Comparison of ENCODE assay signal across 29 cellular contexts in genomic region chr6:65546894-65547293, GRCh38.
"Had no signal": no experiment of that assay in that cellular context is flagged by ENCODE, and none has a peak within 500 bp of the region (broad histone marks: within the 10 kb centered on the region; RNA-seq: fewer than 3 reads in every experiment).

No MANE protein-coding gene starts in this region.

- ATAC-seq: activated CD4-positive, alpha-beta T cell treated with anti-CD3 and anti-CD28 coated beads for 36 hours; activated T-helper 17 cell treated with anti-CD3 and anti-CD28 coated beads, Interleukin-2, amount 50 U/mL, for 72 hours; SK-N-SH treated with all-trans-retinoic acid at 6 μM for 48 hours had no signal

- H3K27me3 ChIP-seq: Peyer's patch, SJCRH30 had no signal

- H3K4me3 ChIP-seq: Peyer's patch, SJCRH30 had no signal

- H3K36me3 ChIP-seq: Peyer's patch, SJCRH30, WERI-Rb-1 had no signal

- H3K36me3 Mint-ChIP-seq: activated naive CD8-positive, alpha-beta T cell; brain had no signal

- H3K27me3 Mint-ChIP-seq: activated CD4-positive, alpha-beta memory T cell treated with anti-CD3 and anti-CD28 coated beads, Interleukin-2, amount 10 ng/mL, durations not matched to agents 7 days and 5 days; activated CD4-positive, alpha-beta T cell treated with anti-CD3 and anti-CD28 coated beads for 36 hours; activated naive CD8-positive, alpha-beta T cell; activated T-helper 17 cell treated with anti-CD3 and anti-CD28 coated beads, Interleukin-2, amount 50 U/mL, for 72 hours; brain; central memory CD8-positive, alpha-beta T cell had no signal

- H3K4me3 Mint-ChIP-seq: activated CD4-positive, alpha-beta memory T cell treated with anti-CD3 and anti-CD28 coated beads, Interleukin-2, amount 10 ng/mL, durations not matched to agents 7 days and 5 days; activated CD4-positive, alpha-beta T cell treated with anti-CD3 and anti-CD28 coated beads for 36 hours; activated naive CD4-positive, alpha-beta T cell treated with anti-CD3 and anti-CD28 coated beads for 36 hours; activated naive CD8-positive, alpha-beta T cell; activated T-helper 17 cell treated with anti-CD3 and anti-CD28 coated beads, Interleukin-2, amount 50 U/mL, for 72 hours; brain; central memory CD8-positive, alpha-beta T cell; T-helper 2 cell treated with Interferon-gamma antibody and Interleukin-4, amounts not matched to agents 5 μg/mL and 100 μg/mL, for 36 hours had no signal

- H3K27ac ChIP-seq: Peyer's patch, RWPE1, SJCRH30, WERI-Rb-1 had no signal

- H3K4me1 ChIP-seq: Peyer's patch, SJCRH30 had no signal

- H3K27ac Mint-ChIP-seq: activated CD4-positive, alpha-beta memory T cell treated with anti-CD3 and anti-CD28 coated beads, Interleukin-2, amount 10 ng/mL, durations not matched to agents 7 days and 5 days; activated CD4-positive, alpha-beta T cell treated with anti-CD3 and anti-CD28 coated beads for 36 hours; activated naive CD4-positive, alpha-beta T cell treated with anti-CD3 and anti-CD28 coated beads for 36 hours; activated naive CD8-positive, alpha-beta T cell; activated T-helper 17 cell treated with anti-CD3 and anti-CD28 coated beads, Interleukin-2, amount 50 U/mL, for 72 hours; brain; T-helper 2 cell treated with Interferon-gamma antibody and Interleukin-4, amounts not matched to agents 5 μg/mL and 100 μg/mL, for 36 hours had no signal

- H3K4me1 Mint-ChIP-seq: activated CD4-positive, alpha-beta memory T cell treated with anti-CD3 and anti-CD28 coated beads, Interleukin-2, amount 10 ng/mL, durations not matched to agents 7 days and 5 days; activated CD4-positive, alpha-beta T cell treated with anti-CD3 and anti-CD28 coated beads for 36 hours; activated T-helper 17 cell treated with anti-CD3 and anti-CD28 coated beads, Interleukin-2, amount 50 U/mL, for 72 hours; brain; central memory CD8-positive, alpha-beta T cell had no signal

- DNase-seq: activated CD4-positive, alpha-beta memory T cell treated with anti-CD3 and anti-CD28 coated beads, Interleukin-2, amount 10 ng/mL, durations not matched to agents 7 days and 5 days; activated CD4-positive, alpha-beta T cell treated with anti-CD3 and anti-CD28 coated beads for 36 hours; activated CD4-positive, alpha-beta T cell treated with anti-CD3 and anti-CD28 coated beads, Interleukin-2, amount 50 U/mL, for 1 hour; activated gamma-delta T cell; activated naive CD4-positive, alpha-beta T cell treated with anti-CD3 and anti-CD28 coated beads for 36 hours; activated T-cell treated with anti-CD3 and anti-CD28 coated beads for 4 hours; activated T-cell treated with anti-CD3 and anti-CD28 coated beads, Interleukin-2, amount 50 U/mL, for 48 hours; amygdala; cortex of kidney; MM.1S; NCI-H1048; NCI-H146; NCI-H187 treated with DMSO at 0.1 percent for 48 hours; NCI-H2081 treated with DMSO at 0.1 percent for 48 hours; NCI-H446 treated with DMSO at 0.1 percent for 48 hours; NCI-H524 treated with DMSO at 0.1 percent for 48 hours; NK-92 treated with Interleukin-12 subunit alpha and Interleukin-12 subunit beta, amount 100 ng/mL, for 24 hours; Peyer's patch; Right ventricle myocardium superior; SJCRH30; SW 1271; WERI-Rb-1 had no signal

- H3K9me3 Mint-ChIP-seq: activated T-helper 17 cell treated with anti-CD3 and anti-CD28 coated beads, Interleukin-2, amount 50 U/mL, for 72 hours; brain had no signal
